In genomic region chr6:4936681-4937041, GRCh38 we compare ENCODE assay signal across 9 cellular contexts.
DNase-seq lines count a peak whose midpoint lies in the region; ATAC-seq and TF ChIP-seq lines count a peak whose summit lies in the region.
"Had no signal": no experiment of that assay in that cellular context is flagged by ENCODE, and none has a peak within 500 bp of the region (broad histone marks: within the 10 kb centered on the region; RNA-seq: fewer than 3 reads in every experiment).

No MANE protein-coding gene starts in this region.

- H3K4me3 Mint-ChIP-seq in activated T-cell treated with anti-CD3 and anti-CD28 coated beads, Interleukin-2, amount 50 U/mL, for 24 hours = no peak overlapping the region
- H3K4me3 Mint-ChIP-seq: T-cell had no signal

- peaks cover 57% of the 10 kb centered on the region for H3K36me3 Mint-ChIP-seq in activated T-cell treated with anti-CD3 and anti-CD28 coated beads, Interleukin-2, amount 50 U/mL, for 24 hours (ENCODE audit: low read depth)

- DNase-seq in DMS 273 (lab: John Stamatoyannopoulos, UW; ENCODE audit: unreplicated experiment) (peak; percentile 78), foreskin fibroblast (peak; percentile 49 to 71), retina (peak; percentile 25), cortex of kidney (lab: John Stamatoyannopoulos, UW) (no peak)
- no peak for DNase-seq in activated T-cell treated with anti-CD3 and anti-CD28 coated beads, Interleukin-2, amount 50 U/mL, for 24 hours

- TF ChIP-seq EP300 in Ishikawa (IDR thresholded peaks at IDR 0.05; ENCODE audit: borderline replicate concordance) = no peak

- peak; percentile 59 for TF ChIP-seq RAD21 in Ishikawa (IDR thresholded peaks at IDR 0.05; ENCODE audit: low read depth)

- no peaks in the 10 kb centered on the region for H3K27me3 Mint-ChIP-seq in activated T-cell treated with anti-CD3 and anti-CD28 coated beads, Interleukin-2, amount 50 U/mL, for 24 hours
- H3K27me3 Mint-ChIP-seq: T-cell had no signal

- peak; percentile 74; the same call in 2 of the 3 replicates for ATAC-seq in SK-N-SH treated with all-trans-retinoic acid at 6 μM for 48 hours
- ATAC-seq in HG03520 (IDR thresholded peaks at IDR 0.05; ENCODE audit: unreplicated experiment) = no peak
- ATAC-seq: T-cell had no signal

- H3K9me3 Mint-ChIP-seq in activated T-cell treated with anti-CD3 and anti-CD28 coated beads, Interleukin-2, amount 50 U/mL, for 24 hours = no peaks in the 10 kb centered on the region
- H3K9me3 Mint-ChIP-seq: T-cell had no signal

- peak; percentile 44 for TF ChIP-seq CTCF in foreskin fibroblast (IDR thresholded peaks at IDR 0.05; ENCODE audit: low read depth, low read length)

- peaks cover 69% of the 10 kb centered on the region for H3K4me1 Mint-ChIP-seq in activated T-cell treated with anti-CD3 and anti-CD28 coated beads, Interleukin-2, amount 50 U/mL, for 24 hours (ENCODE audit: low read depth)

- no peak overlapping the region for H3K27ac Mint-ChIP-seq in activated T-cell treated with anti-CD3 and anti-CD28 coated beads, Interleukin-2, amount 50 U/mL, for 24 hours

- H3K4me3 ChIP-seq in foreskin fibroblast (ENCODE audit: low read depth in 1 of 2, low read length in 2 of 2) = no peak overlapping the region

TF ChIP-seq in Ishikawa, 13 proteins besides CTCF, POLR2A, EP300 and RAD21:
- TF ChIP-seq NFIC (IDR thresholded peaks at IDR 0.05) = no peak
- peak; percentile 50; the same call in 1 of the 2 replicates for TF ChIP-seq FOXM1 (IDR thresholded peaks at IDR 0.05; ENCODE audit: borderline replicate concordance, low read depth)

TF ChIP-seq in SK-N-SH treated with all-trans-retinoic acid at 6 μM for 48 hours, 23 proteins besides CTCF, POLR2A, EP300 and RAD21:
- peak; percentile 78; the same call in 1 of the 2 replicates for TF ChIP-seq TSHZ2 (CRISPR knock-in tag; IDR thresholded peaks at IDR 0.05)
- TF ChIP-seq SNAI2 (CRISPR knock-in tag; IDR thresholded peaks at IDR 0.05) = peak; percentile 73; the same call in 1 of the 2 replicates
- peak; percentile 55 for TF ChIP-seq ISL1 (CRISPR knock-in tag; IDR thresholded peaks at IDR 0.05)
- TF ChIP-seq ZFP30 (CRISPR knock-in tag; IDR thresholded peaks at IDR 0.05) = no peak
- TF ChIP-seq CREB5 (CRISPR knock-in tag; IDR thresholded peaks at IDR 0.05; ENCODE audit: low read depth) = no peak
- 0 out of 2 replicates have a peak, but pooled peaks have one; percentile 23 for TF ChIP-seq ARNTL (CRISPR knock-in tag; IDR thresholded peaks at IDR 0.05; ENCODE audit: borderline replicate concordance, low read depth)
- TF ChIP-seq PPARA (CRISPR knock-in tag; IDR thresholded peaks at IDR 0.05; ENCODE audit: borderline replicate concordance) = 0 out of 2 replicates have a peak, but pooled peaks have one; percentile 57
- peak; percentile 42; the same call in 1 of the 2 replicates for TF ChIP-seq ZNF8 (CRISPR knock-in tag; IDR thresholded peaks at IDR 0.05)
- TF ChIP-seq TCF4 (CRISPR knock-in tag; IDR thresholded peaks at IDR 0.05; ENCODE audit: borderline replicate concordance) = peak; percentile 97
- TF ChIP-seq ZFP3 (CRISPR knock-in tag; IDR thresholded peaks at IDR 0.05) = 0 out of 2 replicates have a peak, but pooled peaks have one; percentile 16
- TF ChIP-seq RARB (CRISPR knock-in tag; IDR thresholded peaks at IDR 0.05) = no peak
- no peak for TF ChIP-seq ESRRG (CRISPR knock-in tag; IDR thresholded peaks at IDR 0.05)

Comparison
In these comparisons a context has a peak if more than half of its experiments do, and no peak if none do; other contexts are left out.
1. DNase-seq: peak in DMS 273 (single experiment), foreskin fibroblast (2 of 2) and retina (single experiment); none in activated T-cell treated with anti-CD3 and anti-CD28 coated beads, Interleukin-2, amount 50 U/mL, for 24 hours (single experiment) and cortex of kidney (single experiment).